ENCODE assay signal across 19 cellular contexts in the genomic region with DNA sequence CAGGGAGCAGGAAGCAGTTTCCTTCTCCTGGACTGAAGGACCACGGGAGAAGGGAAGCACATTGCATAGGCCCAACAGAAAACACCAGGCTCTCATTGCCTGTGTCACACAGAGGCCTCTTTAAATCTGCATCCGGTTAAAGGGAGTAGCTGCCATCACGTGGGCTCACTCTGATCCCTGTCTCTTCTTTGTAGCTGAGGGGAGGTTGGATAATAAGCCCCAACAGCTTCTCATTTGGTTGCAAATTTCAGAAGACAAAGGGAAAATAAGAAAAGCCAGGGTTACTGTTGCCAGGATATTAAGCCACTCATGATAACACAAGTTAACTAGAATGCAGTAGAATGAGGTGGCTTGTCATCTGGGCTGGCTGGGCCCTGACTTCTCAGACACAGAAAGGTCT.
DNase-seq lines count a peak whose midpoint lies in the region; TF ChIP-seq lines count a peak whose summit lies in the region.
"Had no signal": no experiment of that assay in that cellular context is flagged by ENCODE, and none has a peak within 500 bp of the region (broad histone marks: within the 10 kb centered on the region; RNA-seq: fewer than 3 reads in every experiment).

No MANE protein-coding gene starts in this region.

- TF ChIP-seq CTCF in brain (conservative IDR thresholded peaks at IDR 0.05) (no peak), neural progenitor cell (IDR thresholded peaks at IDR 0.05) (no peak), spleen (IDR thresholded peaks at IDR 0.05 in 8 of 11, conservative IDR thresholded peaks at IDR 0.05 in 3 of 11) (no peak)

- H3K36me3 ChIP-seq in iPS-18a (ENCODE audit: control insufficient read depth, low read depth, low read length) (no peaks in the 10 kb centered on the region), neural progenitor cell (no peaks in the 10 kb centered on the region), spleen (no peaks in the 10 kb centered on the region)
- H3K36me3 ChIP-seq: BE2C, MG63 had no signal

- H3K4me1 Mint-ChIP-seq in brain: peaks cover 20% of the 10 kb centered on the region
- peaks cover 27% of the 10 kb centered on the region for H3K4me1 Mint-ChIP-seq in neural progenitor cell

- H3K4me2 ChIP-seq in neural progenitor cell: peak overlapping the region; percentile 42

- H3K27me3 ChIP-seq in iPS-18a (ENCODE audit: control insufficient read depth, insufficient read depth, low read length) (no peaks in the 10 kb centered on the region), neural progenitor cell (no peaks in the 10 kb centered on the region), spleen (replicated peaks in 1 of 7) (no peaks in the 10 kb centered on the region)
- H3K27me3 ChIP-seq: BE2C, MG63 had no signal

- H3K9ac ChIP-seq in iPS-18a (ENCODE audit: low read length): peak overlapping the region; percentile 73
- no peak overlapping the region for H3K9ac ChIP-seq in neural progenitor cell

- H3K4me3 Mint-ChIP-seq in brain (peak overlapping the region in 1 of 5 experiments; percentile 44), neural progenitor cell (peak overlapping the region; percentile 32)
- H3K4me3 Mint-ChIP-seq: CD4-positive, alpha-beta T cell had no signal

- H4K20me1 ChIP-seq in neural progenitor cell (ENCODE audit: low read depth): no peaks in the 10 kb centered on the region

- no peaks in the 10 kb centered on the region for H3K9me3 ChIP-seq in iPS-18a (ENCODE audit: control insufficient read depth, low read depth, low read length)
- H3K9me3 ChIP-seq in neural progenitor cell (ENCODE audit: low read depth): no peaks in the 10 kb centered on the region
- H3K9me3 ChIP-seq in spleen: peaks cover 0 to 12% (median 0%) of the 10 kb centered on the region in 8 donors
- H3K9me3 ChIP-seq: BE2C, MG63 had no signal

- H3K27me3 Mint-ChIP-seq in brain (no peaks in the 10 kb centered on the region), neural progenitor cell (ENCODE audit: insufficient read depth, low read depth) (peaks cover 9% of the 10 kb centered on the region)
- H3K27me3 Mint-ChIP-seq: CD4-positive, alpha-beta T cell had no signal

- DNase-seq in NCI-H1436 (lab: John Stamatoyannopoulos, UW) (peak; percentile 40), NCI-H1436 treated with DMSO at 0.1 percent for 48 hours (lab: John Stamatoyannopoulos, UW) (no peak), neural progenitor cell (ENCODE audit: low spot score) (peak; percentile 74), DMS153 (lab: John Stamatoyannopoulos, UW) (no peak), NCI-H2196 treated with DMSO at 0.1 percent for 48 hours (lab: John Stamatoyannopoulos, UW; ENCODE audit: unreplicated experiment) (no peak), spleen (no peak)
- DNase-seq: BE2C; Calu3; CD4-positive, alpha-beta T cell; DMS79; Karpas-422; MG63; NCI-H1092; NCI-H1694; NCI-H69 had no signal

- intact Hi-C loops in spleen (cut with DNase I; ENCODE audit: low total_unique reads): no loop called here

- WGBS in spleen, 5 donors: 34 to 61% (median 36%) methylated on average over 2 to 3 of the region's 3 CpGs

- no peaks in the 10 kb centered on the region for H3K79me2 ChIP-seq in neural progenitor cell (ENCODE audit: low read depth)

- H3K4me1 ChIP-seq in iPS-18a (ENCODE audit: control insufficient read depth, low read depth, low read length) (peaks cover 21% of the 10 kb centered on the region), neural progenitor cell (peaks cover 14% of the 10 kb centered on the region), spleen (no peaks in the 10 kb centered on the region)
- H3K4me1 ChIP-seq: BE2C had no signal

- H3F3A ChIP-seq in neural progenitor cell (ENCODE audit: low read depth): peaks cover 22% of the 10 kb centered on the region

- TF ChIP-seq POLR2A in spleen (IDR thresholded peaks at IDR 0.05): no peak

- H3K36me3 Mint-ChIP-seq in brain: no peaks in the 10 kb centered on the region
- H3K36me3 Mint-ChIP-seq in neural progenitor cell: no peaks in the 10 kb centered on the region

- H3K27ac Mint-ChIP-seq in brain (peak overlapping the region; percentile 51 to 99 (median 80)), neural progenitor cell (peak overlapping the region; percentile 100)
- H3K27ac Mint-ChIP-seq: CD4-positive, alpha-beta T cell had no signal

- H2AFZ ChIP-seq in neural progenitor cell (replicated peaks): peak overlapping the region; percentile 88

- H3K4me3 ChIP-seq in iPS-18a (ENCODE audit: low read length): peak overlapping the region; percentile 23
- no peak overlapping the region for H3K4me3 ChIP-seq in neural progenitor cell
- H3K4me3 ChIP-seq in spleen: no peak overlapping the region
- H3K4me3 ChIP-seq: MG63 had no signal

- H3K9me3 Mint-ChIP-seq in brain (peaks cover 0 to 7% (median 0%) of the 10 kb centered on the region in 5 experiments), neural progenitor cell (peaks cover 11% of the 10 kb centered on the region)

- H3K27ac ChIP-seq in iPS-18a (ENCODE audit: low read length) (peak overlapping the region; percentile 81), neural progenitor cell (peak overlapping the region; percentile 84), spleen (no peak overlapping the region)
- H3K27ac ChIP-seq: 22Rv1, RWPE1 had no signal

Comparison
In these comparisons a context has a peak if more than half of its experiments do, and no peak if none do; other contexts are left out.
1. DNase-seq: peak in NCI-H1436 (single experiment) and neural progenitor cell (single experiment); none in NCI-H1436 treated with DMSO at 0.1 percent for 48 hours (single experiment), DMS153 (single experiment), NCI-H2196 treated with DMSO at 0.1 percent for 48 hours (single experiment) and spleen (single experiment).
2. H3K27ac ChIP-seq: peak in iPS-18a (single experiment) and neural progenitor cell (single experiment); none in spleen (0 of 8).